ENCODE assay signal across 11 cellular contexts in genomic region chr10:11255796-11256444, GRCh38.
DNase-seq lines count a peak whose midpoint lies in the region; ATAC-seq and TF ChIP-seq lines count a peak whose summit lies in the region.
"Had no signal": no experiment of that assay in that cellular context is flagged by ENCODE, and none has a peak within 500 bp of the region (broad histone marks: within the 10 kb centered on the region; RNA-seq: fewer than 3 reads in every experiment).

No MANE protein-coding gene starts in this region.

- ATAC-seq in HG03103 (IDR thresholded peaks at IDR 0.05; ENCODE audit: low read depth, unreplicated experiment) (peak; percentile 65), T-helper 17 cell (no peak), psoas muscle (peak in 2 of 4 donors; percentile 47 to 49)

- H3K27me3 Mint-ChIP-seq in activated CD4-positive, alpha-beta T cell treated with anti-CD3 and anti-CD28 coated beads, Interleukin-2, amount 10 ng/mL, durations not matched to agents 24 days and 14 days, result no peaks in the 10 kb centered on the region
- H3K27me3 Mint-ChIP-seq in T-helper 17 cell, result no peaks in the 10 kb centered on the region

- DNase-seq in activated CD4-positive, alpha-beta T cell treated with anti-CD3 and anti-CD28 coated beads, Interleukin-2, amount 10 ng/mL, durations not matched to agents 24 days and 14 days, result no peak
- no peak for DNase-seq in activated CD4-positive, alpha-beta T cell treated with anti-CD3 and anti-CD28 coated beads for 48 hours
- DNase-seq in T-helper 17 cell (no peak), psoas muscle (peak; percentile 55 to 69), 8988T (no peak), cerebellar cortex (ENCODE audit: low spot score) (no peak), HEK293T (ENCODE audit: extremely low spot score) (no peak)
- DNase-seq: mesendoderm, NCI-H1694 treated with DMSO at 0.1 percent for 48 hours had no signal

- intact Hi-C loops in activated CD4-positive, alpha-beta T cell treated with anti-CD3 and anti-CD28 coated beads, Interleukin-2, amount 10 ng/mL, durations not matched to agents 24 days and 14 days (cut with micrococcal nuclease), result no loop called here
- intact Hi-C loops in psoas muscle (cut with DNase I), result no loop called here

- H3K36me3 ChIP-seq in psoas muscle (ENCODE audit: insufficient read depth in 1 of 2, low read depth in 1 of 2), result peaks cover 0 to 37% of the 10 kb centered on the region in 2 donors

- H3K9me3 Mint-ChIP-seq in activated CD4-positive, alpha-beta T cell treated with anti-CD3 and anti-CD28 coated beads, Interleukin-2, amount 10 ng/mL, durations not matched to agents 24 days and 14 days, result no peaks in the 10 kb centered on the region
- H3K9me3 Mint-ChIP-seq: T-helper 1 cell treated with Interleukin-12 subunit alpha and Interleukin-12 subunit beta and Interleukin-4 antibody, amounts not matched to agents 30 μg/mL and 1 μg/mL, for 36 hours had no signal

- H3K4me3 Mint-ChIP-seq in activated CD4-positive, alpha-beta T cell treated with anti-CD3 and anti-CD28 coated beads, Interleukin-2, amount 10 ng/mL, durations not matched to agents 24 days and 14 days, result no peak overlapping the region
- H3K4me3 Mint-ChIP-seq in T-helper 17 cell, result peak overlapping the region; percentile 57
- H3K4me3 Mint-ChIP-seq: T-helper 1 cell treated with Interleukin-12 subunit alpha and Interleukin-12 subunit beta and Interleukin-4 antibody, amounts not matched to agents 30 μg/mL and 1 μg/mL, for 36 hours had no signal

- peaks cover 32% of the 10 kb centered on the region for H3K4me1 Mint-ChIP-seq in activated CD4-positive, alpha-beta T cell treated with anti-CD3 and anti-CD28 coated beads, Interleukin-2, amount 10 ng/mL, durations not matched to agents 24 days and 14 days
- peaks cover 53% of the 10 kb centered on the region for H3K4me1 Mint-ChIP-seq in T-helper 17 cell

- TF ChIP-seq CTCF in psoas muscle (IDR thresholded peaks at IDR 0.05), result no peak

- CTCF ChIA-PET in HEK293T (lab: Yijun Ruan, JAX), result no interaction called here

- H3K4me1 ChIP-seq in psoas muscle, result no peaks in the 10 kb centered on the region

- no peak overlapping the region for H3K27ac ChIP-seq in psoas muscle

- peaks cover 74% of the 10 kb centered on the region for H3K36me3 Mint-ChIP-seq in activated CD4-positive, alpha-beta T cell treated with anti-CD3 and anti-CD28 coated beads, Interleukin-2, amount 10 ng/mL, durations not matched to agents 24 days and 14 days (ENCODE audit: low read depth)
- peaks cover 4% of the 10 kb centered on the region for H3K36me3 Mint-ChIP-seq in T-helper 17 cell (ENCODE audit: low read depth)

- no peak overlapping the region for H3K4me3 ChIP-seq in psoas muscle

- POLR2A ChIA-PET in HEK293T (lab: Yijun Ruan, JAX), result no interaction called here

- H3K9me3 ChIP-seq in T-helper 17 cell (ENCODE audit: control insufficient read depth, low read length, poor library complexity, severe bottlenecking) (no peaks in the 10 kb centered on the region), psoas muscle (no peaks in the 10 kb centered on the region)

- 66 to 81% (median 75%) methylated on average over 7 of the region's 7 CpGs for WGBS in psoas muscle, 3 donors

- H3K27ac Mint-ChIP-seq in activated CD4-positive, alpha-beta T cell treated with anti-CD3 and anti-CD28 coated beads, Interleukin-2, amount 10 ng/mL, durations not matched to agents 24 days and 14 days, result peak overlapping the region; percentile 66
- H3K27ac Mint-ChIP-seq in T-helper 17 cell, result peak overlapping the region; percentile 91

- no peaks in the 10 kb centered on the region for H3K27me3 ChIP-seq in psoas muscle (ENCODE audit: insufficient read depth in 3 of 3, low read length in 2 of 3)

TF ChIP-seq in HEK293T, 16 proteins besides CTCF, POLR2A, EP300 and RAD21:
- TF ChIP-seq NFRKB (IDR thresholded peaks at IDR 0.05) (no peak), PKNOX1 (IDR thresholded peaks at IDR 0.05) (no peak), LEF1 (IDR thresholded peaks at IDR 0.05; ENCODE audit: borderline replicate concordance) (no peak), FOXM1 (IDR thresholded peaks at IDR 0.05; ENCODE audit: borderline replicate concordance) (no peak), FOXA1 (IDR thresholded peaks at IDR 0.05) (no peak), HDGF (IDR thresholded peaks at IDR 0.05; ENCODE audit: borderline replicate concordance) (no peak)
TF ChIP-seq in HEK293T: peak in this region for 0.

Comparison
In these comparisons a context has a peak if more than half of its experiments do, and no peak if none do; other contexts are left out.
1. DNase-seq: peak in psoas muscle (2 of 2); none in activated CD4-positive, alpha-beta T cell treated with anti-CD3 and anti-CD28 coated beads, Interleukin-2, amount 10 ng/mL, durations not matched to agents 24 days and 14 days (single experiment), activated CD4-positive, alpha-beta T cell treated with anti-CD3 and anti-CD28 coated beads for 48 hours (single experiment), T-helper 17 cell (0 of 3), 8988T (single experiment), cerebellar cortex (single experiment) and HEK293T (single experiment).